10 cellular contexts compared by ENCODE assay signal in the genomic region with DNA sequence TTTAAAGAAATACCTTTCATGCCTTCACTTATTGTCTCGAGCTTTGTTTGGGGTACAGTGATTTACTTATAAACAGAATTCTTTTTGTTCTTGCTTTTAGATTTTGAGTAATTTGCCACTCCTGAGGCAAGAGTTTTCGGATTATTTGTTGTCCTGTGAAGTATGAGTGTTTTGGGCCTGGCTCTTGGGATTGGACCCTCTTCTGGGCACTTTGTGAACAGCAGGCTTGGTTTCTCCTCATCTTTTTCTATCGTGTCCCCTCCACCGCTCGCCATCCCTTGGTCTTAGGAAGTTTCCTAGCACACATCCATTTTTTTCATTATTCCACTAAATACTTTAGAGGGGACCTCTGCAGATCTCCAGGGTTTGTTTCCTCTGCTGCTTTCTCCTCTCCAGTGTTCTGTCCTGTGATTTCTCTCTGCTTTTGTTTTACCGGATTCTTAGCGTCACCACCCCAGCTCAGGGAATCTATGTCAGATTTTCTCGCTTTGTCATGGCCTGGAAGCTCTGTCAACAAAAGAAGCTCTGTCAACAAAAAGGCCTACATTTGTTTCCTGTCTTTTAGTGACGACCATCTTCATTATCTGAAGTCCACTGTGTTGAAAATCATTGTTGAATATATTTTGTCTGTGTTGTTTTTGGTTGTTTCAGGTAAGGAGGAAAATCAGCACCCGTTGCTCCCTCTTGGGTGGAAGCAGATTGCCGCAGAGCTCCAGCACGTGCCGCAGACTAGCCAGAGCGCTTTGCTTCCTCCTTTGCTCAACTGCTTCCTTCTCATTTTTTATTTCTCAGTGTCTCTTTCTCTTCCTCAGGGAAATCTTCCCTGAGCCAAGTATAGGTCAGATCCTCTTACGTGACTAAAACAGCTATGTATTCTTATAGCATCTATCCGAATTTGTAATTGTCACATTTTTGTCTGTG. TPM values are rescaled to one million over a fixed set of nuclear protein-coding genes. Genes with fewer than 3 reads are reported as not detected.
DNase-seq lines count a peak whose midpoint lies in the region; ATAC-seq and TF ChIP-seq lines count a peak whose summit lies in the region.
"Had no signal": no experiment of that assay in that cellular context is flagged by ENCODE, and none has a peak within 500 bp of the region (broad histone marks: within the 10 kb centered on the region; RNA-seq: fewer than 3 reads in every experiment).

No MANE protein-coding gene starts in this region.

- DNase-seq in BJ (ENCODE audit: low read depth) (no peak), HT-29 (ENCODE audit: low spot score) (peak; percentile 32), WTC11 (ENCODE audit: low spot score) (peak; percentile 52), islet precursor cell (peak; percentile 74), GM13977 (ENCODE audit: low spot score) (no peak)
- DNase-seq: activated gamma-delta T cell treated with Interleukin-2 at 50 U/mL for 16 hours had no signal

- peak overlapping the region; percentile 41 for H3K4me3 Mint-ChIP-seq in WTC11
- H3K4me3 Mint-ChIP-seq: T-helper 1 cell treated with Interleukin-12 subunit alpha and Interleukin-12 subunit beta and Interleukin-4 antibody, amounts not matched to agents 30 μg/mL and 1 μg/mL, for 36 hours had no signal

- no peaks in the 10 kb centered on the region for H3K9me3 Mint-ChIP-seq in WTC11
- H3K9me3 Mint-ChIP-seq: T-helper 1 cell treated with Interleukin-12 subunit alpha and Interleukin-12 subunit beta and Interleukin-4 antibody, amounts not matched to agents 30 μg/mL and 1 μg/mL, for 36 hours had no signal

- no peaks in the 10 kb centered on the region for H3K27me3 Mint-ChIP-seq in WTC11 (ENCODE audit: low read depth)

- H3K27me3 ChIP-seq in BJ (ENCODE audit: control insufficient read depth, insufficient read depth, low read length), result no peaks in the 10 kb centered on the region; the same call in 1 of the 2 replicates

- TF ChIP-seq CTCF in BJ (IDR thresholded peaks at IDR 0.05; ENCODE audit: insufficient read depth, low read depth, low read length), result peak; percentile 37; the same call in 1 of the 2 replicates
- no peak for TF ChIP-seq CTCF in WTC11 (IDR thresholded peaks at IDR 0.05)
- no peak for TF ChIP-seq CTCF in GM13977 (IDR thresholded peaks at IDR 0.05; ENCODE audit: extremely low read depth, insufficient read depth, missing control alignments)

- H3K4me1 Mint-ChIP-seq in WTC11, result peaks cover 7% of the 10 kb centered on the region

- CTCF ChIA-PET in BJ (lab: Yijun Ruan, JAX), result interaction anchor here (0.9 kb wide), 1 partner anchor 24 kb away, joined by 3 read pairs; no protein-coding TSS in a partner anchor
- CTCF ChIA-PET in WTC11 (lab: Charles Lee), result interaction anchor here (0.6 to 2.0 kb wide), 7 partner anchors 10 to 271 kb away, joined by 3 to 9 read pairs (median 4); no protein-coding TSS in a partner anchor

- no peak overlapping the region for H3K4me3 ChIP-seq in BJ (ENCODE audit: low read depth, low read length)

- POLR2A ChIA-PET in BJ (lab: Charles Lee) (no interaction called here), WTC11 (lab: Charles Lee) (no interaction called here)

- no peaks in the 10 kb centered on the region for H3K36me3 Mint-ChIP-seq in WTC11

- no peaks in the 10 kb centered on the region for H3K36me3 ChIP-seq in BJ (ENCODE audit: control insufficient read depth, insufficient read depth, low read length)

- H3K27ac Mint-ChIP-seq in WTC11, result no peak overlapping the region
- H3K27ac Mint-ChIP-seq: T-helper 1 cell treated with Interleukin-12 subunit alpha and Interleukin-12 subunit beta and Interleukin-4 antibody, amounts not matched to agents 30 μg/mL and 1 μg/mL, for 36 hours had no signal

- in situ Hi-C loops in GM13977 (cut with MboI; ENCODE audit: low pct_unique_long_range_greater_than_20kb, low sequenced_read_pairs, unreplicated experiment), result no loop called here

- ATAC-seq in WTC11 (peak; percentile 96), HG03039 (IDR thresholded peaks at IDR 0.05; ENCODE audit: unreplicated experiment) (no peak), HG02852 (IDR thresholded peaks at IDR 0.05; ENCODE audit: unreplicated experiment) (no peak), HG03520 (IDR thresholded peaks at IDR 0.05; ENCODE audit: unreplicated experiment) (no peak)

TF ChIP-seq in WTC11, 78 proteins besides CTCF, POLR2A, EP300 and RAD21:
- TF ChIP-seq, protein P1, sequence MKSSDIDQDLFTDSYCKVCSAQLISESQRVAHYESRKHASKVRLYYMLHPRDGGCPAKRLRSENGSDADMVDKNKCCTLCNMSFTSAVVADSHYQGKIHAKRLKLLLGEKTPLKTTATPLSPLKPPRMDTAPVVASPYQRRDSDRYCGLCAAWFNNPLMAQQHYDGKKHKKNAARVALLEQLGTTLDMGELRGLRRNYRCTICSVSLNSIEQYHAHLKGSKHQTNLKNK (CRISPR knock-in tag; IDR thresholded peaks at IDR 0.05), result no peak
- TF ChIP-seq MXD4 (CRISPR knock-in tag; IDR thresholded peaks at IDR 0.05; ENCODE audit: borderline replicate concordance) (no peak), TCF7 (CRISPR knock-in tag; IDR thresholded peaks at IDR 0.05; ENCODE audit: low read depth) (no peak), E2F1 (CRISPR knock-in tag; IDR thresholded peaks at IDR 0.05) (no peak), ATF1 (CRISPR knock-in tag; IDR thresholded peaks at IDR 0.05) (no peak)

RNA-seq across cellular contexts. Expression of gene ANKRD62, which starts 27.8 kb away (rescaled TPM):
- not detected in 2 replicates for polyA plus RNA-seq in BJ (2011; rRNA removed)
- polyA minus RNA-seq in BJ (2011; rRNA and poly(A)+ RNA removed), result not detected in 2 replicates
- not detected in 2 replicates for total RNA-seq in HT-29 (2014; rRNA removed; shearing (Covaris generic))
- total RNA-seq in WTC11 (2021), result not detected in 3 replicates

Comparison
In these comparisons a context has a peak if more than half of its experiments do, and no peak if none do; other contexts are left out.
1. DNase-seq: peak in HT-29 (single experiment), WTC11 (single experiment) and islet precursor cell (single experiment); none in BJ (single experiment) and GM13977 (single experiment).